11 cellular contexts compared by ENCODE assay signal in the genomic region with DNA sequence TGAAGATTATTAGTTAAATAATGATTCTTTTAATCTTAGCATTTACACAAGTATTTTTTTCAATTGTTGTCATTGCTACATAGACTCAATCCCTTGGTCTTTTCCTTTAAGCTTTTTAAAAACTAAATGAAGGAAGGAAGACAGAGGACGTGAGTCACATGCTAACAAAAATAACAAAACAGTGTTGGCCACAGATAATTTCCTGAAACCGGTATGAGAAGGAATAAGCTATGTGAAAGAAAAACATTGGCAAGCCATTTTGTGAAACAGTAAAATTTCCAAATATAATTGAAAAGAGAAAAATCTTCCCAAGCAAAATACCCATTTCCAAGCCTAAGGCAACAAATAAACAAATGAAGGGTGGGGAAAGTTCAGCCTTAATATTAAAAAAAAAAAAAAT.
DNase-seq lines count a peak whose midpoint lies in the region; ATAC-seq, FAIRE-seq and TF ChIP-seq lines count a peak whose summit lies in the region.
"Had no signal": no experiment of that assay in that cellular context is flagged by ENCODE, and none has a peak within 500 bp of the region (broad histone marks: within the 10 kb centered on the region; RNA-seq: fewer than 3 reads in every experiment).

No MANE protein-coding gene starts in this region.

- H3K27ac ChIP-seq in astrocyte (ENCODE audit: low read depth, low read length) = peak overlapping the region; percentile 74
- peak overlapping the region; percentile 14 to 54 for H3K27ac ChIP-seq in thoracic aorta
- H3K27ac ChIP-seq: prostate gland had no signal

- DNase-seq in Kasumi-1 (lab: John Stamatoyannopoulos, UW) (peak; percentile 1 to 21), astrocyte (ENCODE audit: low read depth) (peak; percentile 76), left ventricle myocardium superior (no peak), thoracic aorta (ENCODE audit: low spot score) (no peak), UCSD-AML1 (lab: John Stamatoyannopoulos, UW; ENCODE audit: unreplicated experiment) (no peak), superior temporal gyrus (ENCODE audit: extremely low spot score) (no peak), CD14-positive monocyte (ENCODE audit: low spot score) (no peak)
- no peak for DNase-seq in activated CD8-positive, alpha-beta T cell treated with anti-CD3 and anti-CD28 coated beads, Interleukin-2, amount 10 ng/mL, durations not matched to agents 7 days and 5 days
- DNase-seq: activated CD8-positive, alpha-beta memory T cell treated with anti-CD3 and anti-CD28 coated beads, Interleukin-2, amount 50 U/mL, for 4 hours; cortex of kidney had no signal

- H3K4me3 ChIP-seq in astrocyte (ENCODE audit: insufficient read depth, low read depth, low read length) (no peak overlapping the region), thoracic aorta (no peak overlapping the region)
- H3K4me3 ChIP-seq: prostate gland had no signal

- H3K4me1 ChIP-seq in astrocyte (ENCODE audit: insufficient read depth, low read length) (peaks cover 25% of the 10 kb centered on the region), thoracic aorta (ENCODE audit: control insufficient read depth in 1 of 2, low read depth in 2 of 2) (peaks cover 44 to 47% of the 10 kb centered on the region in 2 donors)
- H3K4me1 ChIP-seq: prostate gland had no signal

- POLR2A ChIA-PET in activated CD8-positive, alpha-beta T cell treated with anti-CD3 and anti-CD28 coated beads, Interleukin-2, amount 10 ng/mL, durations not matched to agents 7 days and 5 days (lab: Charles Lee) = no interaction called here

- peak overlapping the region; percentile 57 for H3K4me2 ChIP-seq in astrocyte (ENCODE audit: low read length)

- H3K79me2 ChIP-seq in astrocyte (ENCODE audit: insufficient read depth, low read length) = no peaks in the 10 kb centered on the region

- H4K20me1 ChIP-seq in astrocyte (ENCODE audit: insufficient read depth, low read length) = no peaks in the 10 kb centered on the region

- H3K36me3 Mint-ChIP-seq in astrocyte (ENCODE audit: low read depth, unreplicated experiment) (no peaks in the 10 kb centered on the region), CD14-positive monocyte (no peaks in the 10 kb centered on the region)
- H3K36me3 Mint-ChIP-seq in activated CD8-positive, alpha-beta T cell treated with anti-CD3 and anti-CD28 coated beads, Interleukin-2, amount 10 ng/mL, durations not matched to agents 7 days and 5 days (ENCODE audit: low read depth) = no peaks in the 10 kb centered on the region

- no peaks in the 10 kb centered on the region for H3K9me3 Mint-ChIP-seq in astrocyte (ENCODE audit: unreplicated experiment)
- H3K9me3 Mint-ChIP-seq in CD14-positive monocyte = peaks cover 0 to 7% (median 0%) of the 10 kb centered on the region in 7 donors
- H3K9me3 Mint-ChIP-seq in activated CD8-positive, alpha-beta T cell treated with anti-CD3 and anti-CD28 coated beads, Interleukin-2, amount 10 ng/mL, durations not matched to agents 7 days and 5 days (ENCODE audit: insufficient read depth) = no peaks in the 10 kb centered on the region

- no peaks in the 10 kb centered on the region for H3K27me3 Mint-ChIP-seq in astrocyte (ENCODE audit: low read depth, unreplicated experiment)
- H3K27me3 Mint-ChIP-seq in CD14-positive monocyte (ENCODE audit: low read depth in 3 of 3) = no peaks in the 10 kb centered on the region
- H3K27me3 Mint-ChIP-seq in activated CD8-positive, alpha-beta T cell treated with anti-CD3 and anti-CD28 coated beads, Interleukin-2, amount 10 ng/mL, durations not matched to agents 7 days and 5 days (ENCODE audit: low read depth) = peaks cover 5% of the 10 kb centered on the region

- peak; percentile 71 for FAIRE-seq in astrocyte (lab: Jason Lieb, UNC)

- no peak for TF ChIP-seq CTCF in astrocyte (IDR thresholded peaks at IDR 0.05; ENCODE audit: insufficient read depth, low read depth, low read length)
- no peak for TF ChIP-seq CTCF in thoracic aorta (IDR thresholded peaks at IDR 0.05)
- no peak for TF ChIP-seq CTCF in CD14-positive monocyte (IDR thresholded peaks at IDR 0.05)

- no peaks in the 10 kb centered on the region for H3K36me3 ChIP-seq in astrocyte (ENCODE audit: insufficient read depth, low read length)
- no peaks in the 10 kb centered on the region for H3K36me3 ChIP-seq in thoracic aorta
- H3K36me3 ChIP-seq: prostate gland had no signal

- H3K4me3 Mint-ChIP-seq in astrocyte (ENCODE audit: unreplicated experiment) (no peak overlapping the region), CD14-positive monocyte (no peak overlapping the region)
- no peak overlapping the region for H3K4me3 Mint-ChIP-seq in activated CD8-positive, alpha-beta T cell treated with anti-CD3 and anti-CD28 coated beads, Interleukin-2, amount 10 ng/mL, durations not matched to agents 7 days and 5 days

- H3K27me3 ChIP-seq in astrocyte (ENCODE audit: insufficient read depth, low read length) (no peaks in the 10 kb centered on the region), thoracic aorta (replicated peaks; ENCODE audit: insufficient read depth) (no peaks in the 10 kb centered on the region)

- H3K27ac Mint-ChIP-seq in astrocyte (ENCODE audit: unreplicated experiment) = peak overlapping the region; percentile 81
- peak overlapping the region in 1 of 7 donors; percentile 58 for H3K27ac Mint-ChIP-seq in CD14-positive monocyte
- H3K27ac Mint-ChIP-seq in activated CD8-positive, alpha-beta T cell treated with anti-CD3 and anti-CD28 coated beads, Interleukin-2, amount 10 ng/mL, durations not matched to agents 7 days and 5 days = no peak overlapping the region

- no peak overlapping the region for H2AFZ ChIP-seq in astrocyte (ENCODE audit: low read depth, low read length)

- H3K9me3 ChIP-seq in astrocyte (ENCODE audit: insufficient read depth, low read depth, low read length) = no peaks in the 10 kb centered on the region
- no peaks in the 10 kb centered on the region for H3K9me3 ChIP-seq in thoracic aorta
- H3K9me3 ChIP-seq: prostate gland had no signal

- intact Hi-C loops in left ventricle myocardium superior (cut with micrococcal nuclease) (no loop called here), CD14-positive monocyte (cut with micrococcal nuclease) (no loop called here)

- CTCF ChIA-PET in activated CD8-positive, alpha-beta T cell treated with anti-CD3 and anti-CD28 coated beads, Interleukin-2, amount 10 ng/mL, durations not matched to agents 7 days and 5 days (lab: Charles Lee) = interaction anchor here (0.7 to 1.2 kb wide), 2 partner anchors 9 to 10 kb away, joined by 3 to 4 read pairs; no protein-coding TSS in a partner anchor

- peak overlapping the region; percentile 34 for H3K9ac ChIP-seq in astrocyte (ENCODE audit: low read length)

- peak; percentile 58 for ATAC-seq in left ventricle myocardium superior
- ATAC-seq in thoracic aorta (ENCODE audit: insufficient number of reproducible peaks, low FRiP score, low read depth) = peak; percentile 48
- ATAC-seq in activated CD8-positive, alpha-beta T cell treated with anti-CD3 and anti-CD28 coated beads, Interleukin-2, amount 10 ng/mL, durations not matched to agents 7 days and 5 days = no peak

- peaks cover 33% of the 10 kb centered on the region for H3K4me1 Mint-ChIP-seq in astrocyte (ENCODE audit: low read depth, unreplicated experiment)
- H3K4me1 Mint-ChIP-seq in CD14-positive monocyte = peaks cover 19% of the 10 kb centered on the region
- H3K4me1 Mint-ChIP-seq in activated CD8-positive, alpha-beta T cell treated with anti-CD3 and anti-CD28 coated beads, Interleukin-2, amount 10 ng/mL, durations not matched to agents 7 days and 5 days (ENCODE audit: low read depth) = peaks cover 24% of the 10 kb centered on the region

Comparison
In these comparisons a context has a peak if more than half of its experiments do, and no peak if none do; other contexts are left out.
1. DNase-seq: peak in Kasumi-1 (2 of 2) and astrocyte (single experiment); none in left ventricle myocardium superior (single experiment), thoracic aorta (single experiment), UCSD-AML1 (single experiment), superior temporal gyrus (single experiment), CD14-positive monocyte (single experiment) and activated CD8-positive, alpha-beta T cell treated with anti-CD3 and anti-CD28 coated beads, Interleukin-2, amount 10 ng/mL, durations not matched to agents 7 days and 5 days (single experiment).